In genomic region chr6:166244353-166245045, GRCh38 we compare ENCODE assay signal across 8 cellular contexts.
DNase-seq lines count a peak whose midpoint lies in the region; ATAC-seq and TF ChIP-seq lines count a peak whose summit lies in the region.

No MANE protein-coding gene starts in this region.

- CTCF ChIA-PET in naive thymus-derived CD4-positive, alpha-beta T cell (lab: Charles Lee): interaction anchor here (1.1 kb wide), 1 partner anchor 9 kb away, joined by 3 read pairs; no protein-coding TSS in a partner anchor

- peaks cover 0 to 60% (median 5%) of the 10 kb centered on the region in 5 donors for H3K27me3 Mint-ChIP-seq in naive thymus-derived CD4-positive, alpha-beta T cell

- no peak overlapping the region for H3K27ac ChIP-seq in naive thymus-derived CD4-positive, alpha-beta T cell (ENCODE audit: low read depth, low read length)
- H3K27ac ChIP-seq in dorsolateral prefrontal cortex (no peak overlapping the region), psoas muscle (no peak overlapping the region)

- TF ChIP-seq CTCF in dorsolateral prefrontal cortex (IDR thresholded peaks at IDR 0.05 in 54 of 56, conservative IDR thresholded peaks at IDR 0.05 in 2 of 56; ENCODE audit: low read depth in 1 of 56, partially characterized antibody in 56 of 56) (no peak), psoas muscle (IDR thresholded peaks at IDR 0.05) (no peak)

- H3K36me3 Mint-ChIP-seq in naive thymus-derived CD4-positive, alpha-beta T cell: no peaks in the 10 kb centered on the region

- peak overlapping the region; percentile 12 to 82 (median 77) for H3K27ac Mint-ChIP-seq in naive thymus-derived CD4-positive, alpha-beta T cell

- peak in 1 of 9 donors; percentile 6 for DNase-seq in naive thymus-derived CD4-positive, alpha-beta T cell
- no peak for DNase-seq in NCI-H2029 treated with DMSO at 0.1 percent for 48 hours (lab: John Stamatoyannopoulos, UW)
- no peak for DNase-seq in dorsolateral prefrontal cortex
- no peak for DNase-seq in psoas muscle
- DNase-seq in NCI-H1105 treated with DMSO at 0.1 percent for 48 hours (lab: John Stamatoyannopoulos, UW): no peak

- peak overlapping the region; percentile 38 for H3K4me3 ChIP-seq in naive thymus-derived CD4-positive, alpha-beta T cell (ENCODE audit: low read length)
- no peak overlapping the region for H3K4me3 ChIP-seq in dorsolateral prefrontal cortex
- no peak overlapping the region for H3K4me3 ChIP-seq in psoas muscle

- no peaks in the 10 kb centered on the region for H3K27me3 ChIP-seq in naive thymus-derived CD4-positive, alpha-beta T cell (ENCODE audit: control insufficient read depth in 2 of 2, insufficient read depth in 2 of 2, low read length in 2 of 2)
- H3K27me3 ChIP-seq in dorsolateral prefrontal cortex (peaks cover 0 to 6% (median 0%) of the 10 kb centered on the region in 45 donors), psoas muscle (ENCODE audit: insufficient read depth in 3 of 3, low read length in 2 of 3) (peaks cover 3 to 39% (median 6%) of the 10 kb centered on the region in 3 donors)

- H3K36me3 ChIP-seq in naive thymus-derived CD4-positive, alpha-beta T cell (ENCODE audit: control insufficient read depth in 2 of 3, insufficient read depth in 3 of 3, low read length in 3 of 3): no peaks in the 10 kb centered on the region
- no peaks in the 10 kb centered on the region for H3K36me3 ChIP-seq in psoas muscle (ENCODE audit: insufficient read depth in 1 of 2, low read depth in 1 of 2)

- peak overlapping the region; percentile 69 to 90 (median 80) for H3K4me3 Mint-ChIP-seq in naive thymus-derived CD4-positive, alpha-beta T cell

- WGBS in psoas muscle, 3 donors: 46 to 55% (median 51%) methylated on average over 11 of the region's 11 CpGs

- ATAC-seq in GM18520 (IDR thresholded peaks at IDR 0.05; ENCODE audit: unreplicated experiment) (peak; percentile 95), GM21717 (IDR thresholded peaks at IDR 0.05; ENCODE audit: unreplicated experiment) (peak; percentile 96), HG03571 (IDR thresholded peaks at IDR 0.05; ENCODE audit: unreplicated experiment) (peak; percentile 88), psoas muscle (no peak)
- peak; percentile 76 for ATAC-seq in naive thymus-derived CD4-positive, alpha-beta T cell

- H3K4me1 ChIP-seq in naive thymus-derived CD4-positive, alpha-beta T cell (ENCODE audit: control insufficient read depth in 2 of 2, insufficient read depth in 2 of 2, low read length in 2 of 2): peaks cover 4 to 21% of the 10 kb centered on the region in 2 donors
- H3K4me1 ChIP-seq in psoas muscle: no peaks in the 10 kb centered on the region

- H3K4me1 Mint-ChIP-seq in naive thymus-derived CD4-positive, alpha-beta T cell: peaks cover 8 to 38% (median 22%) of the 10 kb centered on the region in 7 donors

- intact Hi-C loops in naive thymus-derived CD4-positive, alpha-beta T cell (cut with micrococcal nuclease): loop anchor here (1.0 to 2.0 kb wide), 2 partner anchors 9 to 14 kb away; no protein-coding TSS in a partner anchor
- intact Hi-C loops in dorsolateral prefrontal cortex (cut with DNase I): no loop called here
- intact Hi-C loops in psoas muscle (cut with DNase I): no loop called here

- H3K9me3 Mint-ChIP-seq in naive thymus-derived CD4-positive, alpha-beta T cell: no peaks in the 10 kb centered on the region

- no peaks in the 10 kb centered on the region for H3K9me3 ChIP-seq in naive thymus-derived CD4-positive, alpha-beta T cell (ENCODE audit: control insufficient read depth in 2 of 3, low read length in 3 of 3)
- no peaks in the 10 kb centered on the region for H3K9me3 ChIP-seq in psoas muscle

- POLR2A ChIA-PET in naive thymus-derived CD4-positive, alpha-beta T cell (lab: Charles Lee): interaction anchor here (1.0 to 1.3 kb wide), 2 partner anchors 9 to 12 kb away, joined by 3 to 7 read pairs; no protein-coding TSS in a partner anchor

Comparison
In these comparisons a context has a peak if more than half of its experiments do, and no peak if none do; other contexts are left out.
1. ATAC-seq: peak in GM18520 (single experiment), GM21717 (single experiment), HG03571 (single experiment) and naive thymus-derived CD4-positive, alpha-beta T cell (single experiment); none in psoas muscle (0 of 4).
2. intact Hi-C loops: an anchor here in naive thymus-derived CD4-positive, alpha-beta T cell (1.0 to 2.0 kb wide); none called in dorsolateral prefrontal cortex and psoas muscle.